21 cellular contexts compared by ENCODE assay signal in the genomic region with DNA sequence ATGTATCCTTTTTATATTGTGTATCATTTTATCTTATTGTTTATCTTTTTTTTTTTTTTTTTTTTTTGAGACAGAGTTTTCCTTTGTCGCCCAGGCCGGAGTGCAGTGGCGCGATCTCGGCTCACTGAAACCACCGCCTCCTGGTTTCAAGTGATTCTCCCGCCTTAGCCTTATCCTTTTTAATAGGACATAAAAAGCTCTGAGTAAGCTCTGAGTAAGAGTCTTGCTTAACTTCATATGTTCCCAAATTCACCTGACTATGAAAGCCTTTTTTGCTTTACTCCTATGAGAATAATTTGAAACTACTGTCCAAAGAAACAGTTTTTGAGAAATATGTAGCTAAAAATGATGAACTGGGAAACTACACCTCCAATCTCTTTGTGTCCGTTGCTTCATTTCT.
DNase-seq lines count a peak whose midpoint lies in the region; ATAC-seq and TF ChIP-seq lines count a peak whose summit lies in the region.
"Had no signal": no experiment of that assay in that cellular context is flagged by ENCODE, and none has a peak within 500 bp of the region (broad histone marks: within the 10 kb centered on the region; RNA-seq: fewer than 3 reads in every experiment).

No MANE protein-coding gene starts in this region.

- TF ChIP-seq POLR2A in erythroblast (IDR thresholded peaks at IDR 0.05; ENCODE audit: low read length), result no peak

- H3K36me3 ChIP-seq in naive thymus-derived CD4-positive, alpha-beta T cell (ENCODE audit: control insufficient read depth in 2 of 3, insufficient read depth in 3 of 3, low read length in 3 of 3), result no peaks in the 10 kb centered on the region
- H3K36me3 ChIP-seq: BLaER1 had no signal

- no peaks in the 10 kb centered on the region for H3K4me1 ChIP-seq in foreskin keratinocyte
- H3K4me1 ChIP-seq in naive thymus-derived CD4-positive, alpha-beta T cell (ENCODE audit: control insufficient read depth in 2 of 2, insufficient read depth in 2 of 2, low read length in 2 of 2), result no peaks in the 10 kb centered on the region
- H3K4me1 ChIP-seq: BLaER1 had no signal

- H3K36me3 Mint-ChIP-seq in naive thymus-derived CD4-positive, alpha-beta T cell, result no peaks in the 10 kb centered on the region
- H3K36me3 Mint-ChIP-seq: CD4-positive, CD25-positive, alpha-beta regulatory T cell had no signal

- intact Hi-C loops in naive thymus-derived CD4-positive, alpha-beta T cell (cut with micrococcal nuclease), result no loop called here

- H3K27ac Mint-ChIP-seq in naive thymus-derived CD4-positive, alpha-beta T cell, result no peak overlapping the region
- H3K27ac Mint-ChIP-seq: CD4-positive, CD25-positive, alpha-beta regulatory T cell had no signal

- DNase-seq in AG09309 (ENCODE audit: low read depth) (peak; percentile 8), HT1080 (ENCODE audit: low read depth) (peak; percentile 8), amniotic epithelial cell (ENCODE audit: low read depth) (peak; percentile 12), foreskin keratinocyte (peak in 1 of 2 donors; percentile 29), erythroblast (lab: John Stamatoyannopoulos, UW) (no peak), 8988T (no peak)
- DNase-seq in naive thymus-derived CD4-positive, alpha-beta T cell, result no peak
- DNase-seq: CD4-positive, CD25-positive, alpha-beta regulatory T cell; MM.1S; NCI-H2029; NCI-H446 treated with DMSO at 0.1 percent for 48 hours; NCI-H526; NCI-H82; NK-92 treated with Interleukin-12 subunit alpha and Interleukin-12 subunit beta, amount 100 ng/mL, for 24 hours; PC-9; SHP77 treated with DMSO at 0.1 percent for 48 hours had no signal

- H3K4me1 Mint-ChIP-seq in naive thymus-derived CD4-positive, alpha-beta T cell, result no peaks in the 10 kb centered on the region
- H3K4me1 Mint-ChIP-seq: CD4-positive, CD25-positive, alpha-beta regulatory T cell had no signal

- CTCF ChIA-PET in naive thymus-derived CD4-positive, alpha-beta T cell (lab: Charles Lee), result no interaction called here

- no peak for TF ChIP-seq CTCF in AG09309 (IDR thresholded peaks at IDR 0.05; ENCODE audit: control insufficient read depth, insufficient read depth, low read depth, low read length, missing control alignments)
- TF ChIP-seq CTCF in foreskin keratinocyte (conservative IDR thresholded peaks at IDR 0.05), result no peak

- H3K27ac ChIP-seq in foreskin keratinocyte, result no peak overlapping the region
- no peak overlapping the region for H3K27ac ChIP-seq in naive thymus-derived CD4-positive, alpha-beta T cell (ENCODE audit: low read depth, low read length)
- H3K27ac ChIP-seq: BLaER1, HL-60, PC-9 had no signal

- H3K4me3 ChIP-seq in AG09309 (ENCODE audit: control insufficient read depth, low read depth, low read length), result no peak overlapping the region
- H3K4me3 ChIP-seq in naive thymus-derived CD4-positive, alpha-beta T cell (ENCODE audit: low read length), result no peak overlapping the region
- H3K4me3 ChIP-seq: BLaER1, K562, PC-9 had no signal

- ATAC-seq in foreskin keratinocyte, result peak; percentile 26
- ATAC-seq in naive thymus-derived CD4-positive, alpha-beta T cell, result no peak
- no peak for ATAC-seq in HG02885 (IDR thresholded peaks at IDR 0.05; ENCODE audit: poor library complexity, unreplicated experiment)
- ATAC-seq: HepG2, K562 had no signal

- H3K9me3 ChIP-seq in naive thymus-derived CD4-positive, alpha-beta T cell (ENCODE audit: control insufficient read depth in 2 of 3, low read length in 3 of 3), result no peaks in the 10 kb centered on the region
- H3K9me3 ChIP-seq: BLaER1 had no signal

- POLR2A ChIA-PET in naive thymus-derived CD4-positive, alpha-beta T cell (lab: Charles Lee), result no interaction called here

- H3K27me3 Mint-ChIP-seq in naive thymus-derived CD4-positive, alpha-beta T cell, result peaks cover 0 to 25% (median 13%) of the 10 kb centered on the region in 5 donors
- H3K27me3 Mint-ChIP-seq: CD4-positive, CD25-positive, alpha-beta regulatory T cell had no signal

- H3K9me3 Mint-ChIP-seq in naive thymus-derived CD4-positive, alpha-beta T cell, result peaks cover 0 to 2% (median 0%) of the 10 kb centered on the region in 11 donors

- H3K27me3 ChIP-seq in foreskin keratinocyte, result no peaks in the 10 kb centered on the region
- no peaks in the 10 kb centered on the region for H3K27me3 ChIP-seq in naive thymus-derived CD4-positive, alpha-beta T cell (ENCODE audit: control insufficient read depth in 2 of 2, insufficient read depth in 2 of 2, low read length in 2 of 2)
- H3K27me3 ChIP-seq: BLaER1 had no signal

- H3K4me3 Mint-ChIP-seq in naive thymus-derived CD4-positive, alpha-beta T cell, result no peak overlapping the region
- H3K4me3 Mint-ChIP-seq: CD4-positive, CD25-positive, alpha-beta regulatory T cell had no signal

Comparison
In these comparisons a context has a peak if more than half of its experiments do, and no peak if none do; other contexts are left out.
1. DNase-seq: peak in AG09309 (single experiment), HT1080 (single experiment) and amniotic epithelial cell (single experiment); none in erythroblast (0 of 2), naive thymus-derived CD4-positive, alpha-beta T cell (0 of 9) and 8988T (single experiment).